Comparison of ENCODE assay signal across 19 cellular contexts in the genomic region with DNA sequence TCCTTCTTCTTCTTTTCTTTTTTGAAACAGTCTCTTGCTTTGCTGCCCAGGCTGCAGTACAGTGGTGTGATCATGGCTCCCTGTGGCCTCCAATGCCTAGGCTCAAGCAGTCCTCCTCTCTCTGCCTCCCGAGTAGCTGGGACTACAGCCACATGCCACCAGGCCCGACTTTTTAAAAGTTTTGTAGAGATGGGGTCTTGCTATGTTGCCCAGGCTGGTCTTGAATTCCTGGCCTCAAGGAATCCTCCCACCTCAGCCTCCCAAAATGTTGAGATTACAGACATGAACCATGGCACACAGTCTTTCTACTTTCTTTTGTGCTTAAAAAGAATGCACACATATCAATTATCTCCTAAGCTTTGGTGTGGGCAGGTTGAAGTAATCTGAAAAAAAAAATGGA.
"Had no signal": no experiment of that assay in that cellular context is flagged by ENCODE, and none has a peak within 500 bp of the region (broad histone marks: within the 10 kb centered on the region; RNA-seq: fewer than 3 reads in every experiment).

No MANE protein-coding gene starts in this region.

- H3K27ac Mint-ChIP-seq: dendritic cell treated with granulocyte-macrophage colony-stimulating factor and Interleukin-4, amounts not matched to agents 40 ng/mL and 50 ng/mL, for 4 days; nephron; type B pancreatic cell had no signal

- H3K4me1 ChIP-seq: thyroid gland had no signal

- H3K36me3 Mint-ChIP-seq: naive B cell, type B pancreatic cell had no signal

- DNase-seq: erythroblast; foreskin melanocyte; heart left ventricle; hippocampal formation; left colon; left ventricle myocardium superior; mesendoderm; naive B cell; small intestine; stimulated activated CD4-positive, alpha-beta T cell treated with anti-CD3 and anti-CD28 coated beads, Interleukin-2, amount 100 ng/mL, for 48 hours; stimulated activated naive CD8-positive, alpha-beta T cell treated with anti-CD3 and anti-CD28 coated beads, Interleukin-15, Interleukin-2, amounts not matched to agents 100 U/mL and 50 U/mL, for 24 hours; thyroid gland had no signal

- H3K4me3 Mint-ChIP-seq: dendritic cell treated with granulocyte-macrophage colony-stimulating factor and Interleukin-4, amounts not matched to agents 40 ng/mL and 50 ng/mL, for 4 days; nephron; type B pancreatic cell had no signal

- H3K27me3 ChIP-seq: heart left ventricle, right atrium auricular region, suprapubic skin, thyroid gland had no signal

- H3K36me3 ChIP-seq: heart left ventricle, right atrium auricular region, suprapubic skin, thyroid gland had no signal

- H3K4me3 ChIP-seq: heart left ventricle, lung, right atrium auricular region, suprapubic skin, thyroid gland had no signal

- H3K9me3 ChIP-seq: heart left ventricle, right atrium auricular region, suprapubic skin, thyroid gland had no signal

- H3K4me1 Mint-ChIP-seq: nephron had no signal

- H3K9me3 Mint-ChIP-seq: dendritic cell treated with granulocyte-macrophage colony-stimulating factor and Interleukin-4, amounts not matched to agents 40 ng/mL and 50 ng/mL, for 4 days; naive B cell; nephron; type B pancreatic cell had no signal

- H3K27ac ChIP-seq: heart left ventricle, right atrium auricular region, suprapubic skin, thyroid gland had no signal

- FAIRE-seq: small intestine, urothelium cell line had no signal

- H3K27me3 Mint-ChIP-seq: naive B cell had no signal

- ATAC-seq: heart left ventricle; left colon; left ventricle myocardium superior; stimulated activated naive CD8-positive, alpha-beta T cell treated with anti-CD3 and anti-CD28 coated beads, Interleukin-15, Interleukin-2, amounts not matched to agents 100 U/mL and 50 U/mL, for 24 hours had no signal
